ENCODE assay signal across 20 cellular contexts in genomic region chr10:53702489-53702888, GRCh38.
"Had no signal": no experiment of that assay in that cellular context is flagged by ENCODE, and none has a peak within 500 bp of the region (broad histone marks: within the 10 kb centered on the region; RNA-seq: fewer than 3 reads in every experiment).

No MANE protein-coding gene starts in this region.

- H3K27ac Mint-ChIP-seq: activated CD4-positive, alpha-beta memory T cell treated with anti-CD3 and anti-CD28 coated beads for 36 hours; activated naive CD8-positive, alpha-beta T cell treated with anti-CD3 and anti-CD28 coated beads for 36 hours; immature natural killer cell; natural killer cell treated with Interleukin-12 subunit alpha and Interleukin-12 subunit beta and Interleukin-15 and Interleukin-18, amount 100 ng/mL, for 72 hours; stimulated activated naive B cell treated with anti-CD40 and anti-IgM and Interleukin-4, amounts not matched to agents 10 μg/mL and 1 μg/mL and 100 μg/mL, for 72 hours; WTC11 had no signal

- H3K4me3 ChIP-seq: cardiac muscle cell, esophagus muscularis mucosa, gastroesophageal sphincter, lower lobe of right lung, sigmoid colon, thoracic aorta, upper lobe of right lung had no signal

- H3K9me3 ChIP-seq: esophagus muscularis mucosa, gastroesophageal sphincter, lower lobe of right lung, sigmoid colon, thoracic aorta, upper lobe of right lung had no signal

- H3K4me3 Mint-ChIP-seq: activated CD4-positive, alpha-beta memory T cell treated with anti-CD3 and anti-CD28 coated beads for 36 hours; activated naive CD8-positive, alpha-beta T cell treated with anti-CD3 and anti-CD28 coated beads for 36 hours; immature natural killer cell; natural killer cell treated with Interleukin-12 subunit alpha and Interleukin-12 subunit beta and Interleukin-15 and Interleukin-18, amount 100 ng/mL, for 72 hours; stimulated activated naive B cell treated with anti-CD40 and anti-IgM and Interleukin-4, amounts not matched to agents 10 μg/mL and 1 μg/mL and 100 μg/mL, for 72 hours; WTC11 had no signal

- H3K27me3 ChIP-seq: cardiac muscle cell, esophagus muscularis mucosa, gastroesophageal sphincter, sigmoid colon, upper lobe of right lung had no signal

- H3K4me1 Mint-ChIP-seq: activated naive CD8-positive, alpha-beta T cell treated with anti-CD3 and anti-CD28 coated beads for 36 hours; immature natural killer cell; stimulated activated naive B cell treated with anti-CD40 and anti-IgM and Interleukin-4, amounts not matched to agents 10 μg/mL and 1 μg/mL and 100 μg/mL, for 72 hours; WTC11 had no signal

- ATAC-seq: gastroesophageal sphincter; lower lobe of right lung; natural killer cell treated with Interleukin-12 subunit alpha and Interleukin-12 subunit beta and Interleukin-15 and Interleukin-18, amount 100 ng/mL, for 72 hours; stimulated activated naive B cell treated with anti-CD40 and anti-IgM and Interleukin-4, amounts not matched to agents 10 μg/mL and 1 μg/mL and 100 μg/mL, for 72 hours; upper lobe of right lung; WTC11 had no signal

- H3K27me3 Mint-ChIP-seq: activated CD4-positive, alpha-beta memory T cell treated with anti-CD3 and anti-CD28 coated beads for 36 hours; activated naive CD8-positive, alpha-beta T cell treated with anti-CD3 and anti-CD28 coated beads for 36 hours; natural killer cell treated with Interleukin-12 subunit alpha and Interleukin-12 subunit beta and Interleukin-15 and Interleukin-18, amount 100 ng/mL, for 72 hours; stimulated activated naive B cell treated with anti-CD40 and anti-IgM and Interleukin-4, amounts not matched to agents 10 μg/mL and 1 μg/mL and 100 μg/mL, for 72 hours had no signal

- H3K4me1 ChIP-seq: esophagus muscularis mucosa, gastroesophageal sphincter, lower lobe of right lung, parathyroid adenoma, sigmoid colon, upper lobe of right lung had no signal

- DNase-seq: activated CD4-positive, alpha-beta memory T cell treated with anti-CD3 and anti-CD28 coated beads for 36 hours; activated CD4-positive, alpha-beta T cell treated with anti-CD3 and anti-CD28 coated beads for 4 hours; activated naive CD8-positive, alpha-beta T cell treated with anti-CD3 and anti-CD28 coated beads for 36 hours; activated T-cell treated with anti-CD3 and anti-CD28 coated beads for 4 hours; amniotic stem cell; dermis blood vessel endothelial cell; effector memory CD4-positive, alpha-beta T cell; immature natural killer cell; kidney glomerular epithelial cell; lower lobe of right lung; sigmoid colon; stimulated activated naive B cell treated with anti-CD40 and anti-IgM and Interleukin-4, amounts not matched to agents 10 μg/mL and 1 μg/mL and 100 μg/mL, for 72 hours; upper lobe of right lung had no signal

- H3K36me3 ChIP-seq: cardiac muscle cell, esophagus muscularis mucosa, gastroesophageal sphincter, lower lobe of right lung, sigmoid colon, thoracic aorta, upper lobe of right lung had no signal

- H3K36me3 Mint-ChIP-seq: activated CD4-positive, alpha-beta memory T cell treated with anti-CD3 and anti-CD28 coated beads for 36 hours; activated naive CD8-positive, alpha-beta T cell treated with anti-CD3 and anti-CD28 coated beads for 36 hours; stimulated activated naive B cell treated with anti-CD40 and anti-IgM and Interleukin-4, amounts not matched to agents 10 μg/mL and 1 μg/mL and 100 μg/mL, for 72 hours; WTC11 had no signal

- H3K27ac ChIP-seq: cardiac muscle cell, esophagus muscularis mucosa, gastroesophageal sphincter, lower lobe of right lung, parathyroid adenoma, sigmoid colon, thoracic aorta, upper lobe of right lung had no signal
